29 cellular contexts compared by ENCODE assay signal in the genomic region with DNA sequence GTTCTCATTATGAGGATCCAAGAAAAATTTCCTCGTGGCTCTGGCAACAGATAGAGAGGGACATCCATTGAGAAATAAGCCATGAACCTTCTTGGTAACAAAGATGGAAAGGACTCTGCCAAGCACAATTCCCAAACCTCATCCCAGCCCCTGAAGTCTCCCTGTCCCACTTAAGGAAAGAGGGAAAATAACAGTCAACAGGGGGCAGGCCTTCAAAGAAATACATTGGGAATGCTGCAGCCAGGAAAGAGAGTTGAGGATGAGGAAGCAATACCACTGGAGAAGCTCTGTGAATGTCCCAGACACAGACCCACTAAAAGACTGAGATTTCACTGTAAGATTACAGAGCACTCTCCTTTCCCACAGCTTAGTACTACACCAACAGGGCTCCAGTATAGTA.
"Had no signal": no experiment of that assay in that cellular context is flagged by ENCODE, and none has a peak within 500 bp of the region (broad histone marks: within the 10 kb centered on the region; RNA-seq: fewer than 3 reads in every experiment).

No MANE protein-coding gene starts in this region.

- ATAC-seq: heart right ventricle; left lobe of liver; naive thymus-derived CD4-positive, alpha-beta T cell; psoas muscle; right cardiac atrium; stimulated activated effector memory CD8-positive, alpha-beta T cell treated with anti-CD3 and anti-CD28 coated beads, Interleukin-12 subunit alpha, Interleukin-12 subunit beta, amount 100 ng/mL, for 72 hours had no signal

- H3K9me3 Mint-ChIP-seq: memory B cell; mesothelial cell of epicardium; stimulated activated effector memory CD8-positive, alpha-beta T cell treated with anti-CD3 and anti-CD28 coated beads, Interleukin-12 subunit alpha, Interleukin-12 subunit beta, amount 100 ng/mL, for 72 hours had no signal

- H3K4me3 Mint-ChIP-seq: memory B cell; mesothelial cell of epicardium; naive thymus-derived CD4-positive, alpha-beta T cell; stimulated activated effector memory CD8-positive, alpha-beta T cell treated with anti-CD3 and anti-CD28 coated beads, Interleukin-12 subunit alpha, Interleukin-12 subunit beta, amount 100 ng/mL, for 72 hours had no signal

- H3K27me3 ChIP-seq: esophagus squamous epithelium, heart right ventricle, ovary, sigmoid colon, stomach, thyroid gland, vagina had no signal

- H3K27me3 Mint-ChIP-seq: memory B cell; naive thymus-derived CD4-positive, alpha-beta T cell had no signal

- H3K27ac ChIP-seq: coronary artery, esophagus squamous epithelium, heart right ventricle, ovary, psoas muscle, sigmoid colon, stomach, thyroid gland, vagina had no signal

- H3K36me3 Mint-ChIP-seq: memory B cell, mesothelial cell of epicardium had no signal

- H3K4me3 ChIP-seq: coronary artery, esophagus squamous epithelium, heart right ventricle, lung, ovary, psoas muscle, sigmoid colon, stomach, thyroid gland, vagina had no signal

- H3K27ac Mint-ChIP-seq: memory B cell; mesothelial cell of epicardium; stimulated activated effector memory CD8-positive, alpha-beta T cell treated with anti-CD3 and anti-CD28 coated beads, Interleukin-12 subunit alpha, Interleukin-12 subunit beta, amount 100 ng/mL, for 72 hours had no signal

- DNase-seq: dermis blood vessel endothelial cell; effector memory CD4-positive, alpha-beta T cell; esophagus squamous epithelium; foreskin melanocyte; glutamatergic neuron; heart right ventricle; hippocampal formation; kidney; naive thymus-derived CD4-positive, alpha-beta T cell; occipital lobe; ovary; posterior cingulate gyrus; psoas muscle; right cardiac atrium; sigmoid colon; stimulated activated CD4-positive, alpha-beta T cell treated with anti-CD3 and anti-CD28 coated beads, Interleukin-2, amount 100 ng/mL, for 24 hours; stimulated activated CD4-positive, alpha-beta T cell treated with anti-CD3 and anti-CD28 coated beads, Interleukin-4, amount 100 ng/mL, for 24 hours; stimulated activated naive CD4-positive, alpha-beta T cell treated with Interleukin-2 at 50 U/mL for 16 hours; stomach; thyroid gland; trophoblast cell had no signal

- H3K4me1 Mint-ChIP-seq: memory B cell, mesothelial cell of epicardium had no signal

- H3K4me1 ChIP-seq: esophagus squamous epithelium, heart right ventricle, psoas muscle, sigmoid colon, stomach, thyroid gland, vagina had no signal

- H3K9me3 ChIP-seq: esophagus squamous epithelium, heart right ventricle, ovary, psoas muscle, sigmoid colon, stomach, thyroid gland, vagina had no signal

- FAIRE-seq: endometrium, kidney had no signal

- H3K36me3 ChIP-seq: esophagus squamous epithelium, heart right ventricle, ovary, sigmoid colon, stomach, thyroid gland, vagina had no signal
